Comparison of ENCODE assay signal across 11 cellular contexts in genomic region chr3:187027531-187027936, GRCh38.
DNase-seq lines count a peak whose midpoint lies in the region; ATAC-seq, FAIRE-seq and TF ChIP-seq lines count a peak whose summit lies in the region.
"Had no signal": no experiment of that assay in that cellular context is flagged by ENCODE, and none has a peak within 500 bp of the region (broad histone marks: within the 10 kb centered on the region; RNA-seq: fewer than 3 reads in every experiment).

No MANE protein-coding gene starts in this region.

- intact Hi-C loops in left ventricle myocardium inferior (cut with micrococcal nuclease) = no loop called here
- intact Hi-C loops in kidney (cut with DNase I) = no loop called here

- peaks cover 25% of the 10 kb centered on the region for H3K36me3 Mint-ChIP-seq in activated naive CD8-positive, alpha-beta T cell

- H3K9ac ChIP-seq in kidney (ENCODE audit: low read length in 2 of 2) = no peak overlapping the region

- peaks cover 73% of the 10 kb centered on the region for H3K4me1 Mint-ChIP-seq in activated naive CD8-positive, alpha-beta T cell (ENCODE audit: low read depth)

- TF ChIP-seq CTCF in left ventricle myocardium inferior (IDR thresholded peaks at IDR 0.05; ENCODE audit: borderline replicate concordance) = no peak
- TF ChIP-seq CTCF in kidney (IDR thresholded peaks at IDR 0.05; ENCODE audit: borderline replicate concordance, extremely low read depth, insufficient read depth) = no peak

- no peak for FAIRE-seq in kidney (lab: Jason Lieb, UNC)

- H3K9me3 ChIP-seq in left ventricle myocardium inferior (replicated peaks) (peaks cover 4% of the 10 kb centered on the region), kidney (ENCODE audit: control insufficient read depth in 1 of 2, low read length in 2 of 2) (no peaks in the 10 kb centered on the region)

- peak; percentile 38 for ATAC-seq in GM19324 (IDR thresholded peaks at IDR 0.05; ENCODE audit: low FRiP score, unreplicated experiment)
- no peak for ATAC-seq in HG02642 (IDR thresholded peaks at IDR 0.05; ENCODE audit: poor library complexity, unreplicated experiment)
- no peak for ATAC-seq in GM18520 (IDR thresholded peaks at IDR 0.05; ENCODE audit: unreplicated experiment)
- ATAC-seq: sciatic nerve had no signal

- H3K4me1 ChIP-seq in left ventricle myocardium inferior (peaks cover 41% of the 10 kb centered on the region), kidney (ENCODE audit: control insufficient read depth in 1 of 2, insufficient read depth in 1 of 2, low read depth in 1 of 2, low read length in 2 of 2) (peaks cover 0 to 8% of the 10 kb centered on the region in 2 donors)

- H3K36me3 ChIP-seq in left ventricle myocardium inferior (peaks cover 3% of the 10 kb centered on the region), kidney (ENCODE audit: control insufficient read depth in 1 of 2, insufficient read depth in 2 of 2, low read length in 2 of 2) (no peaks in the 10 kb centered on the region)

- H3K9me3 Mint-ChIP-seq in activated naive CD8-positive, alpha-beta T cell (ENCODE audit: low read depth) = peaks cover 5% of the 10 kb centered on the region

- DNase-seq in T-helper 22 cell (ENCODE audit: low read depth) (peak; percentile 75), left ventricle myocardium inferior (no peak), kidney (no peak)
- DNase-seq in stimulated activated CD8-positive, alpha-beta memory T cell treated with anti-CD3 and anti-CD28 coated beads, Interleukin-4, amount 100 ng/mL, for 48 hours = peak; percentile 60
- DNase-seq: islet precursor cell, NCI-H1417 had no signal

- H3K27ac ChIP-seq in left ventricle myocardium inferior (replicated peaks) (no peak overlapping the region), kidney (ENCODE audit: low read depth in 2 of 2, low read length in 2 of 2) (no peak overlapping the region)

- H3K27me3 Mint-ChIP-seq in activated naive CD8-positive, alpha-beta T cell = no peaks in the 10 kb centered on the region

- H3K27me3 ChIP-seq in left ventricle myocardium inferior (ENCODE audit: low read depth) = no peaks in the 10 kb centered on the region

- no peak overlapping the region for H3K4me3 ChIP-seq in left ventricle myocardium inferior
- H3K4me3 ChIP-seq in kidney (ENCODE audit: low read length in 2 of 2) = no peak overlapping the region

- H3K27ac Mint-ChIP-seq in activated naive CD8-positive, alpha-beta T cell = peak overlapping the region; percentile 93

- H3K4me3 Mint-ChIP-seq in activated naive CD8-positive, alpha-beta T cell = peak overlapping the region; percentile 86

Comparison
In these comparisons a context has a peak if more than half of its experiments do, and no peak if none do; other contexts are left out.
1. DNase-seq: peak in T-helper 22 cell (single experiment) and stimulated activated CD8-positive, alpha-beta memory T cell treated with anti-CD3 and anti-CD28 coated beads, Interleukin-4, amount 100 ng/mL, for 48 hours (single experiment); none in left ventricle myocardium inferior (single experiment) and kidney (single experiment).